ENCODE assay signal across 8 cellular contexts in genomic region chr3:42581709-42582473, GRCh38. TPM values are rescaled to one million over a fixed set of nuclear protein-coding genes. Genes with fewer than 3 reads are reported as not detected.
DNase-seq lines count a peak whose midpoint lies in the region; ATAC-seq and TF ChIP-seq lines count a peak whose summit lies in the region.

Gene SEC22C, minus strand, starts transcription at chr3:42581967. Its CDS starts 12,921 bp downstream, at chr3:42569046.

- H3K4me3 ChIP-seq in ACC112 (ENCODE audit: low read depth, low read length) (peak within 1 kb of the TSS; percentile 91), breast epithelium (peak within 1 kb of the TSS; percentile 87 to 89 (median 89)), smooth muscle cell (peak within 1 kb of the TSS; percentile 78)

- WGBS in smooth muscle cell (ENCODE audit: low lambda C conversion rate) = under 1% methylated on average over 71 of the region's 77 CpGs

- no peaks in the 10 kb centered on the region for H3F3A ChIP-seq in smooth muscle cell (ENCODE audit: low read depth)

- peak within 1 kb of the TSS; percentile 86 for H3K9ac ChIP-seq in smooth muscle cell (ENCODE audit: low read depth)

- peak within 1 kb of the TSS; percentile 82 for H2AFZ ChIP-seq in ACC112 (ENCODE audit: low read length, unreplicated experiment)
- H2AFZ ChIP-seq in smooth muscle cell (ENCODE audit: low read depth) = peak within 1 kb of the TSS; percentile 86

- ATAC-seq in GM18861 (IDR thresholded peaks at IDR 0.05; ENCODE audit: unreplicated experiment) (peak; percentile 67), HG03097 (IDR thresholded peaks at IDR 0.05; ENCODE audit: low FRiP score, unreplicated experiment) (peak; percentile 86)

- H4K20me1 ChIP-seq in smooth muscle cell (ENCODE audit: low read depth) = no peaks in the 10 kb centered on the region

- peak; percentile 40 for TF ChIP-seq CTCF in VCaP (conservative IDR thresholded peaks at IDR 0.05)
- TF ChIP-seq CTCF in breast epithelium (IDR thresholded peaks at IDR 0.05) = no peak
- TF ChIP-seq CTCF in smooth muscle cell (IDR thresholded peaks at IDR 0.05; ENCODE audit: borderline replicate concordance, insufficient read depth, poor library complexity, severe bottlenecking) = no peak

- H3K27me3 ChIP-seq in ACC112 (ENCODE audit: insufficient read depth, low read length) (no peaks in the 10 kb centered on the region), breast epithelium (no peaks in the 10 kb centered on the region), smooth muscle cell (ENCODE audit: low read depth) (no peaks in the 10 kb centered on the region)

- H3K4me1 ChIP-seq in ACC112 (ENCODE audit: control insufficient read depth, insufficient read depth, low read length, unreplicated experiment) = peaks cover 24% of the 10 kb centered on the region
- H3K4me1 ChIP-seq in breast epithelium = peaks cover 0 to 15% of the 10 kb centered on the region in 2 donors
- H3K4me1 ChIP-seq in smooth muscle cell (ENCODE audit: low read depth) = peaks cover 9% of the 10 kb centered on the region

- 0 out of 2 replicates have a peak, but pooled peaks cover 11% of the 10 kb centered on the region for H3K36me3 ChIP-seq in ACC112 (ENCODE audit: insufficient read depth, low read length)
- no peaks in the 10 kb centered on the region for H3K36me3 ChIP-seq in breast epithelium
- H3K36me3 ChIP-seq in smooth muscle cell (ENCODE audit: low read depth) = no peaks in the 10 kb centered on the region

- peak within 1 kb of the TSS; percentile 96 for H3K4me2 ChIP-seq in smooth muscle cell

- H3K27ac ChIP-seq in ACC112 (ENCODE audit: low read depth, low read length) (peak within 1 kb of the TSS; percentile 75), VCaP (peak within 1 kb of the TSS; percentile 97), breast epithelium (peak within 1 kb of the TSS; percentile 93), smooth muscle cell (ENCODE audit: low read depth) (peak within 1 kb of the TSS; percentile 80)

- intact Hi-C loops in breast epithelium (cut with DNase I; ENCODE audit: low total_unique reads) = no loop called here

- H3K79me2 ChIP-seq in ACC112 (ENCODE audit: control insufficient read depth, insufficient read depth, low read length, unreplicated experiment) (peaks cover 39% of the 10 kb centered on the region), smooth muscle cell (ENCODE audit: low read depth) (peaks cover 44% of the 10 kb centered on the region)

- peak; percentile 64 for TF ChIP-seq POLR2A in breast epithelium (IDR thresholded peaks at IDR 0.05)

- H3K9me3 ChIP-seq in breast epithelium (no peaks in the 10 kb centered on the region), smooth muscle cell (replicated peaks; ENCODE audit: low read depth) (no peaks in the 10 kb centered on the region)

- DNase-seq in NCI-H2196 (lab: John Stamatoyannopoulos, UW; ENCODE audit: unreplicated experiment) (peak; percentile 83), breast epithelium (ENCODE audit: low spot score in 2 of 2) (peak; percentile 94 to 96), iPS-NIHi11 (ENCODE audit: low spot score) (peak; percentile 99), smooth muscle cell (lab: John Stamatoyannopoulos, UW; ENCODE audit: unreplicated experiment) (peak; percentile 83)

RNA-seq across cellular contexts. Expression of gene SEC22C, which starts in this region (rescaled TPM):
- total RNA-seq in breast epithelium (10 to 100 TPM; 48.8 to 68.8 (median 61.9) TPM), smooth muscle cell (52.2 and 70.5 TPM in 2 replicates)
- polyA plus RNA-seq in smooth muscle cell = 39.8 and 45.7 TPM in 2 replicates

Comparison
In these comparisons a context has a peak if more than half of its experiments do, and no peak if none do; other contexts are left out.
1. Peak in every context shown above with its lines: DNase-seq, ATAC-seq, H3K4me3 ChIP-seq and H3K27ac ChIP-seq.